In the genomic region with DNA sequence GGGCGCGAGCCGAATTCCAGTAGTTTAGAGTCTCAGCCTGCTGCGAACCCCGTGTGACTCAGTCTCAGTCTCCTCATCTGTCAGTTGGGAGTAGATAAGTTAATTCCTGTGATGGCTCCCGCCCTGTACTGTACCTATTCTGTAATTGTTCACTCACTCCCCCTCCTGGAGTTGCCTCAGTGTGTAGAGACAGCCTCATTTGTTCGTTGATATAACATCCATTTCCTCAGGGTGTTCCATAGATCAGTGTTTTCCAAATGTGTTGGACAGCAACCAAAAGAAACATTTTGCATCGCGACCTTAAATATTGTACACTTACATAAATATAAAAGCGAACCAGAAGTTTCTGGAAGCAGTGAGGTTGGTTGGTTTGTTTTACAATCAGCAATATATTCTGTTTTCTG, we compare ENCODE assay signal across 8 cellular contexts. TPM values are rescaled to one million over a fixed set of nuclear protein-coding genes. Genes with fewer than 3 reads are reported as not detected.
A peak's percentile ranks its signal among the peaks of the same experiment; 100 is the strongest.
DNase-seq lines count a peak whose midpoint lies in the region; ATAC-seq, FAIRE-seq and TF ChIP-seq lines count a peak whose summit lies in the region.

No MANE protein-coding gene starts in this region.

- peaks cover 5% of the 10 kb centered on the region for H3K27me3 Mint-ChIP-seq in activated naive CD4-positive, alpha-beta T cell treated with anti-CD3 and anti-CD28 coated beads, Interleukin-2, amount 10 ng/mL, durations not matched to agents 7 days and 5 days
- H3K27me3 Mint-ChIP-seq in glutamatergic neuron (ENCODE audit: unreplicated experiment): peaks cover 8% of the 10 kb centered on the region

- peaks cover 44% of the 10 kb centered on the region for H3K36me3 Mint-ChIP-seq in activated naive CD4-positive, alpha-beta T cell treated with anti-CD3 and anti-CD28 coated beads, Interleukin-2, amount 10 ng/mL, durations not matched to agents 7 days and 5 days
- H3K36me3 Mint-ChIP-seq in glutamatergic neuron (ENCODE audit: unreplicated experiment): no peaks in the 10 kb centered on the region

- CTCF ChIA-PET in activated naive CD4-positive, alpha-beta T cell treated with anti-CD3 and anti-CD28 coated beads, Interleukin-2, amount 10 ng/mL, durations not matched to agents 7 days and 5 days (lab: Charles Lee): interaction anchor here (1.6 to 1.7 kb wide), 2 partner anchors 125 to 163 kb away, joined by 5 to 6 read pairs; no protein-coding TSS in a partner anchor

- H3K27me3 ChIP-seq in small intestine (ENCODE audit: control insufficient read depth in 2 of 2, insufficient read depth in 2 of 2, low read length in 2 of 2): no peaks in the 10 kb centered on the region

- no peaks in the 10 kb centered on the region for H3K9me3 ChIP-seq in small intestine (ENCODE audit: control insufficient read depth, low read depth)

- peak overlapping the region; percentile 99 for H3K27ac ChIP-seq in small intestine (ENCODE audit: low read depth in 1 of 2, low read length in 1 of 2)

- H3K4me3 ChIP-seq in WI38 (ENCODE audit: low read depth, low read length): peak overlapping the region; percentile 86
- peak overlapping the region; percentile 45 to 64 for H3K4me3 ChIP-seq in small intestine (ENCODE audit: low read depth in 1 of 2, low read length in 2 of 2)

- ATAC-seq in HG03442 (IDR thresholded peaks at IDR 0.05; ENCODE audit: unreplicated experiment): no peak
- no peak for ATAC-seq in HG03565 (IDR thresholded peaks at IDR 0.05; ENCODE audit: unreplicated experiment)

- 12 to 19% (median 16%) methylated on average over 10 of the region's 10 CpGs for WGBS in small intestine, 3 donors

- peaks cover 74% of the 10 kb centered on the region for H3K4me1 Mint-ChIP-seq in activated naive CD4-positive, alpha-beta T cell treated with anti-CD3 and anti-CD28 coated beads, Interleukin-2, amount 10 ng/mL, durations not matched to agents 7 days and 5 days
- H3K4me1 Mint-ChIP-seq in glutamatergic neuron (ENCODE audit: low read depth, unreplicated experiment): peaks cover 5% of the 10 kb centered on the region

- peaks cover 10 to 18% of the 10 kb centered on the region in 2 donors for H3K4me1 ChIP-seq in small intestine (ENCODE audit: control insufficient read depth in 2 of 2, insufficient read depth in 1 of 2, low read depth in 1 of 2, low read length in 1 of 2)

- no peak for DNase-seq in activated naive CD4-positive, alpha-beta T cell treated with anti-CD3 and anti-CD28 coated beads, Interleukin-2, amount 10 ng/mL, durations not matched to agents 7 days and 5 days
- no peak for DNase-seq in activated naive CD4-positive, alpha-beta T cell treated with Interleukin-2 at 50 U/mL for 16 hours
- no peak for DNase-seq in glutamatergic neuron
- no peak for DNase-seq in small intestine
- no peak for DNase-seq in HTR-8/SVneo (ENCODE audit: insufficient read length, low spot score)

- H3K9me3 Mint-ChIP-seq in activated naive CD4-positive, alpha-beta T cell treated with anti-CD3 and anti-CD28 coated beads, Interleukin-2, amount 10 ng/mL, durations not matched to agents 7 days and 5 days: no peaks in the 10 kb centered on the region
- H3K9me3 Mint-ChIP-seq in glutamatergic neuron (ENCODE audit: unreplicated experiment): peaks cover 12% of the 10 kb centered on the region

- peak overlapping the region; percentile 91 for H3K4me3 Mint-ChIP-seq in activated naive CD4-positive, alpha-beta T cell treated with anti-CD3 and anti-CD28 coated beads, Interleukin-2, amount 10 ng/mL, durations not matched to agents 7 days and 5 days
- H3K4me3 Mint-ChIP-seq in glutamatergic neuron (ENCODE audit: unreplicated experiment): peak overlapping the region; percentile 98

- TF ChIP-seq CTCF in WI38 (IDR thresholded peaks at IDR 0.05; ENCODE audit: low read depth, low read length) (no peak), glutamatergic neuron (IDR thresholded peaks at IDR 0.05; ENCODE audit: partially characterized antibody, unreplicated experiment) (no peak)

- FAIRE-seq in small intestine (lab: Jason Lieb, UNC) (no peak), HTR-8/SVneo (lab: Jason Lieb, UNC) (no peak)

- H3K27ac Mint-ChIP-seq in activated naive CD4-positive, alpha-beta T cell treated with anti-CD3 and anti-CD28 coated beads, Interleukin-2, amount 10 ng/mL, durations not matched to agents 7 days and 5 days: peak overlapping the region; percentile 100
- H3K27ac Mint-ChIP-seq in glutamatergic neuron (ENCODE audit: unreplicated experiment): peak overlapping the region; percentile 88

- H3K36me3 ChIP-seq in small intestine (ENCODE audit: control insufficient read depth in 2 of 2, insufficient read depth in 2 of 2, low read length in 2 of 2): peaks cover 5% of the 10 kb centered on the region in 2 donors

RNA-seq across cellular contexts. Expression of gene NFX1, which starts 0.7 kb away (rescaled TPM):
- total RNA-seq in glutamatergic neuron (ENCODE audit: unreplicated experiment): 37.5 TPM
- 10 to 100 TPM; 12.6 to 23.5 (median 20.8) TPM for polyA plus RNA-seq in small intestine

RNA-seq across cellular contexts. Expression of gene CHMP5, which starts 26.1 kb away (rescaled TPM):
- total RNA-seq in glutamatergic neuron (ENCODE audit: unreplicated experiment): 61.7 TPM
- polyA plus RNA-seq in small intestine: 100 to 1,000 TPM in 2 of 3 donors, 10 to 100 TPM in 1; 78.1 to 212 (median 185) TPM

RNA-seq across cellular contexts. Expression of gene BAG1, which starts 26.5 kb away (rescaled TPM):
- total RNA-seq in glutamatergic neuron (ENCODE audit: unreplicated experiment): 92.5 TPM
- 100 to 1,000 TPM; 104 to 194 (median 160) TPM for polyA plus RNA-seq in small intestine

RNA-seq across cellular contexts. Expression of gene SPINK4, which starts 51.0 kb away (rescaled TPM):
- total RNA-seq in glutamatergic neuron (ENCODE audit: unreplicated experiment): not detected
- polyA plus RNA-seq in small intestine: 1,000 to 10,000 TPM in 2 of 3 donors, 100 to 1,000 TPM in 1; 659 to 2,061 (median 1,209) TPM
